9 cellular contexts compared by ENCODE assay signal in genomic region chr7:30799206-30799975, GRCh38. TPM values are rescaled to one million over a fixed set of nuclear protein-coding genes. Genes with fewer than 3 reads are reported as not detected.
DNase-seq lines count a peak whose midpoint lies in the region; ATAC-seq and TF ChIP-seq lines count a peak whose summit lies in the region.
"Had no signal": no experiment of that assay in that cellular context is flagged by ENCODE, and none has a peak within 500 bp of the region (broad histone marks: within the 10 kb centered on the region; RNA-seq: fewer than 3 reads in every experiment).

No MANE protein-coding gene starts in this region.

- TF ChIP-seq CTCF in AG04450 (IDR thresholded peaks at IDR 0.05; ENCODE audit: low read depth, low read length) = no peak
- TF ChIP-seq CTCF in VCaP (conservative IDR thresholded peaks at IDR 0.05) = no peak

- no peaks in the 10 kb centered on the region for H3K27me3 ChIP-seq in AG04450 (ENCODE audit: control insufficient read depth, insufficient read depth, low read length)
- H3K27me3 ChIP-seq: adrenal gland had no signal

- no peak overlapping the region for H3K4me3 ChIP-seq in AG04450 (ENCODE audit: low read depth, low read length)
- H3K4me3 ChIP-seq: adrenal gland had no signal

- POLR2A ChIA-PET in AG04450 (lab: Yijun Ruan, JAX) = interaction anchor here (1.1 to 1.3 kb wide), 2 partner anchors 49 to 323 kb away, joined by 3 to 5 read pairs; no protein-coding TSS in a partner anchor

- peak; percentile 76 for ATAC-seq in HG03097 (IDR thresholded peaks at IDR 0.05; ENCODE audit: low FRiP score, unreplicated experiment)

- CTCF ChIA-PET in AG04450 (lab: Charles Lee) = interaction anchor here (0.7 to 2.1 kb wide), 9 partner anchors 20 to 323 kb away, joined by 3 to 32 read pairs (median 6); no protein-coding TSS in a partner anchor

- H3K27ac ChIP-seq in AG04450 (ENCODE audit: low read depth, low read length) (peak overlapping the region; percentile 77), VCaP (peak overlapping the region; percentile 22; the same call in 1 of the 2 replicates)

- peak; percentile 75 for DNase-seq in AG04450 (ENCODE audit: low read depth, low spot score)
- peak; percentile 62 for DNase-seq in GM19238 (ENCODE audit: insufficient read length, low spot score)
- DNase-seq in myocyte (ENCODE audit: low read depth) = peak; percentile 71
- DNase-seq in NCI-H748 (lab: John Stamatoyannopoulos, UW; ENCODE audit: unreplicated experiment) = no peak
- no peak for DNase-seq in NCI-H1417 treated with DMSO at 0.1 percent for 48 hours (lab: John Stamatoyannopoulos, UW)
- no peak for DNase-seq in GDM1 (lab: John Stamatoyannopoulos, UW)

- no peaks in the 10 kb centered on the region for H3K9me3 ChIP-seq in AG04450 (ENCODE audit: control insufficient read depth, insufficient read depth, low read length)
- H3K9me3 ChIP-seq: adrenal gland had no signal

RNA-seq across cellular contexts. Expression of gene MINDY4, which starts 28.2 kb away (rescaled TPM):
- polyA plus RNA-seq in AG04450 (2011; rRNA removed) = 1.8 and 2.4 TPM in 2 replicates
- polyA minus RNA-seq in AG04450 (2011; rRNA and poly(A)+ RNA removed) = 4.2 and 4.7 TPM in 2 replicates
- total RNA-seq in myocyte = 2.0 and 2.9 TPM in 2 replicates
- 1.7 TPM for polyA plus RNA-seq in myocyte (2012)

RNA-seq across cellular contexts. Expression of gene INMT, which starts 47.5 kb away (rescaled TPM):
- polyA plus RNA-seq in AG04450 (2011; rRNA removed) = 6.6 and 7.6 TPM in 2 replicates
- polyA minus RNA-seq in AG04450 (2011; rRNA and poly(A)+ RNA removed) = 12.5 and 17.0 TPM in 2 replicates
- 3.7 and 5.4 TPM in 2 replicates for total RNA-seq in myocyte
- polyA plus RNA-seq in myocyte (2012) = 0.64 TPM

Comparison
In these comparisons a context has a peak if more than half of its experiments do, and no peak if none do; other contexts are left out.
1. DNase-seq: peak in AG04450 (single experiment), GM19238 (single experiment) and myocyte (single experiment); none in NCI-H748 (single experiment), NCI-H1417 treated with DMSO at 0.1 percent for 48 hours (single experiment) and GDM1 (single experiment).